ENCODE assay signal across 17 cellular contexts in genomic region chr4:169861592-169861991, GRCh38.
"Had no signal": no experiment of that assay in that cellular context is flagged by ENCODE, and none has a peak within 500 bp of the region (broad histone marks: within the 10 kb centered on the region; RNA-seq: fewer than 3 reads in every experiment).

No MANE protein-coding gene starts in this region.

- H3K9me3 ChIP-seq: gastrocnemius medialis, heart right ventricle, left ventricle myocardium inferior, upper lobe of left lung had no signal

- H3K4me2 ChIP-seq: smooth muscle cell had no signal

- DNase-seq: activated CD4-positive, alpha-beta T cell treated with anti-CD3 and anti-CD28 coated beads, Interleukin-2, amount 10 ng/mL, durations not matched to agents 7 days and 5 days; activated CD4-positive, CD25-positive, alpha-beta regulatory T cell; activated CD8-positive, alpha-beta memory T cell treated with anti-CD3 and anti-CD28 coated beads for 24 hours; activated gamma-delta T cell treated with Interleukin-2 at 50 U/mL for 16 hours; amniotic stem cell; caudate nucleus; erythroblast; gastrocnemius medialis; heart right ventricle; left ventricle myocardium inferior; natural killer cell; nucleus accumbens; right cardiac atrium; stimulated activated naive CD8-positive, alpha-beta T cell treated with anti-CD3 and anti-CD28 coated beads, Interleukin-15, amount 100 ng/mL, for 72 hours; T-helper 2 cell; upper lobe of left lung had no signal

- H3K36me3 ChIP-seq: gastrocnemius medialis, heart right ventricle, left ventricle myocardium inferior, upper lobe of left lung had no signal

- H3K4me3 ChIP-seq: gastrocnemius medialis, heart right ventricle, left ventricle myocardium inferior, smooth muscle cell, upper lobe of left lung had no signal

- H3K27me3 ChIP-seq: gastrocnemius medialis, upper lobe of left lung had no signal

- H3K27ac ChIP-seq: gastrocnemius medialis, heart right ventricle, left ventricle myocardium inferior, upper lobe of left lung had no signal

- H3K4me1 ChIP-seq: gastrocnemius medialis, heart right ventricle, left ventricle myocardium inferior, upper lobe of left lung had no signal

- ATAC-seq: gastrocnemius medialis; heart right ventricle; natural killer cell; right cardiac atrium; stimulated activated naive CD8-positive, alpha-beta T cell treated with anti-CD3 and anti-CD28 coated beads, Interleukin-15, amount 100 ng/mL, for 72 hours had no signal
